ENCODE assay signal across 19 cellular contexts in the genomic region with DNA sequence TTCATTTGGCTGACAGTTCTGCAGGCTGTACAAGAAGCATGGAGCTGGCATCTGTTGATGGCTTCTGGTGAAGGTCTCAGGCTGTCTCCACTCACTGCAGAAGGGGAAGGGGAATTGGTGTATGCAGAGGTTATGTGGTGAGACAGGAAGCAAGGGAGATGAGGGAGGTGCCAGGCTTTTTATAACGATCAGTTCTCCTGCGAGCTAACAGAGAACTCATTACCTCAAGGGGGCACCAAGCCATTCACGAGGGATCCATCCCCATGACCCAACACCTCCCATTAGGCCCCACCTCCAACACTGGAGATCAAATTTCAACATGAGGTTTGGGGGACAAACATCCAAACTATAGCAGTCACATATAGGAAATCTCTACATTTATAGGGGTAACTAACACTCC. TPM values are rescaled to one million over a fixed set of nuclear protein-coding genes. Genes with fewer than 3 reads are reported as not detected.
DNase-seq lines count a peak whose midpoint lies in the region; ATAC-seq and TF ChIP-seq lines count a peak whose summit lies in the region.
"Had no signal": no experiment of that assay in that cellular context is flagged by ENCODE, and none has a peak within 500 bp of the region (broad histone marks: within the 10 kb centered on the region; RNA-seq: fewer than 3 reads in every experiment).

No MANE protein-coding gene starts in this region.

- peak; percentile 22 for DNase-seq in NCI-H1436 treated with DMSO at 0.1 percent for 48 hours (lab: John Stamatoyannopoulos, UW)
- no peak for DNase-seq in NCI-H1436 (lab: John Stamatoyannopoulos, UW)
- DNase-seq in Kasumi-1 (lab: John Stamatoyannopoulos, UW) = peak; percentile 14 to 31
- peak; percentile 19 for DNase-seq in SKM-1 (lab: John Stamatoyannopoulos, UW; ENCODE audit: unreplicated experiment)
- peak; percentile 37 for DNase-seq in iPS DF 6.9 (ENCODE audit: low read depth, low spot score)
- no peak for DNase-seq in BE2C
- DNase-seq in NCI-H446 treated with DMSO at 0.1 percent for 48 hours (lab: John Stamatoyannopoulos, UW) = no peak
- DNase-seq: 8988T; activated CD4-positive, alpha-beta T cell treated with anti-CD3 and anti-CD28 coated beads, Interleukin-2, amount 50 U/mL, for 48 hours; activated T-cell treated with anti-CD3 and anti-CD28 coated beads, Interleukin-2, amount 50 U/mL, for 4 hours; CD4-positive, alpha-beta T cell; cortex of kidney; GM23248; psoas muscle; stimulated activated CD4-positive, alpha-beta T cell treated with anti-CD3 and anti-CD28 coated beads, Interleukin-12 subunit alpha, Interleukin-12 subunit beta, amount 100 ng/mL, for 4 hours; T-helper 9 cell; upper lobe of left lung had no signal

- no peak overlapping the region for H3K27ac ChIP-seq in iPS DF 6.9 (ENCODE audit: low read length)
- H3K27ac ChIP-seq: gastroesophageal sphincter, GM23248, psoas muscle, upper lobe of left lung had no signal

- no peak for TF ChIP-seq CTCF in BE2C (IDR thresholded peaks at IDR 0.05; ENCODE audit: low read depth, low read length)

- H3K27me3 ChIP-seq in iPS DF 6.9 (ENCODE audit: control insufficient read depth, insufficient read depth, low read length) (no peaks in the 10 kb centered on the region), BE2C (no peaks in the 10 kb centered on the region)
- H3K27me3 ChIP-seq: upper lobe of left lung had no signal

- no CpG with 5 or more reads among the region's 3 CpGs for WGBS in iPS DF 6.9 (ENCODE audit: insufficient coverage, insufficient read length)

- ATAC-seq in GM19328 (IDR thresholded peaks at IDR 0.05; ENCODE audit: unreplicated experiment) = no peak
- ATAC-seq: activated T-cell treated with anti-CD3 and anti-CD28 coated beads, Interleukin-2, amount 50 U/mL, for 4 hours; gastroesophageal sphincter; psoas muscle had no signal

- H3K9me3 ChIP-seq in iPS DF 6.9 (ENCODE audit: control insufficient read depth, insufficient read depth, low read length) = no peaks in the 10 kb centered on the region
- H3K9me3 ChIP-seq in BE2C = no peaks in the 10 kb centered on the region
- H3K9me3 ChIP-seq: gastroesophageal sphincter, psoas muscle, upper lobe of left lung had no signal

- H3K4me1 ChIP-seq in iPS DF 6.9 (ENCODE audit: control insufficient read depth, insufficient read depth, low read length) = peaks cover 4% of the 10 kb centered on the region; the same call in 1 of the 2 replicates
- no peaks in the 10 kb centered on the region for H3K4me1 ChIP-seq in BE2C
- H3K4me1 ChIP-seq: gastroesophageal sphincter, psoas muscle had no signal

- H3K36me3 ChIP-seq in iPS DF 6.9 (ENCODE audit: control insufficient read depth, insufficient read depth, low read length) (no peaks in the 10 kb centered on the region), BE2C (no peaks in the 10 kb centered on the region)
- H3K36me3 ChIP-seq: gastroesophageal sphincter, upper lobe of left lung had no signal

- H3K4me3 ChIP-seq in iPS DF 6.9 (ENCODE audit: low read length) (no peak overlapping the region), BE2C (ENCODE audit: low read depth, low read length) (no peak overlapping the region)
- H3K4me3 ChIP-seq: gastroesophageal sphincter, GM23248, psoas muscle, upper lobe of left lung had no signal

RNA-seq across cellular contexts. Expression of a gene that starts 38.7 kb away (rescaled TPM):
- 0.40 TPM for polyA plus RNA-seq in BE2C (2012; ENCODE audit: insufficient read depth, insufficient read length, low read depth)

Comparison
In these comparisons a context has a peak if more than half of its experiments do, and no peak if none do; other contexts are left out.
1. DNase-seq: peak in NCI-H1436 treated with DMSO at 0.1 percent for 48 hours (single experiment), Kasumi-1 (2 of 2), SKM-1 (single experiment) and iPS DF 6.9 (single experiment); none in NCI-H1436 (single experiment), BE2C (single experiment) and NCI-H446 treated with DMSO at 0.1 percent for 48 hours (single experiment).